Comparison of ENCODE assay signal across 10 cellular contexts in the genomic region with DNA sequence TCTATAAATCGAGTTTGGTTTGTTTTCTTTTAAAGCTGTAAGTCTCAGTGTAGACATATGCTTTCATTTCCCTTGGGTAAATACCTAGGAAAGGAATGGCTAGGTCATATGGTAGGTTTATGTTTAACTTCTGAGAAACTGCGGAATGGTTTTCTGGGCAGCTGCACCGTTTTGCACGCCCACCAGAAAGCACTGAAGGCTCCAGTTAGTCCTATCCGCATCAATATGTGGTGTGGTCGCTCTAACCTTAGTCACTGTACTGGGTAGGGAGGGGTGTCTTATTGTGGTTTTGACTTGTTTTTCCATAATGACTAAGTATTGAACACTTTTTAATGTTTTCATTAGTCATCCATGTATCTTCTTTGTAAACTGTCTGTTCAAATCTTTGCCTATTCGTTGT.
DNase-seq lines count a peak whose midpoint lies in the region; ATAC-seq and TF ChIP-seq lines count a peak whose summit lies in the region.
"Had no signal": no experiment of that assay in that cellular context is flagged by ENCODE, and none has a peak within 500 bp of the region (broad histone marks: within the 10 kb centered on the region; RNA-seq: fewer than 3 reads in every experiment).

No MANE protein-coding gene starts in this region.

- no peak overlapping the region for H3K4me3 ChIP-seq in foreskin fibroblast (ENCODE audit: low read depth in 1 of 2, low read length in 2 of 2)
- H3K4me3 ChIP-seq: stomach had no signal

- peak; percentile 99 to 100 for ATAC-seq in activated CD4-positive, CD25-positive, alpha-beta regulatory T cell treated with anti-CD3 and anti-CD28 coated beads, Interleukin-2, amount 50 U/mL, for 24 hours
- ATAC-seq in HG03135 (IDR thresholded peaks at IDR 0.05; ENCODE audit: unreplicated experiment) = no peak
- ATAC-seq in HG02678 (IDR thresholded peaks at IDR 0.05; ENCODE audit: unreplicated experiment) = no peak
- no peak for ATAC-seq in HG03571 (IDR thresholded peaks at IDR 0.05; ENCODE audit: unreplicated experiment)

- no peak for TF ChIP-seq CTCF in foreskin fibroblast (IDR thresholded peaks at IDR 0.05; ENCODE audit: low read depth, low read length)

- DNase-seq in activated CD4-positive, CD25-positive, alpha-beta regulatory T cell (lab: John Stamatoyannopoulos, UW) = no peak
- DNase-seq in activated CD4-positive, alpha-beta T cell treated with anti-CD3 and anti-CD28 coated beads for 48 hours = peak; percentile 47
- peak; percentile 82 to 86 for DNase-seq in foreskin fibroblast
- peak; percentile 11 to 29 (median 22) for DNase-seq in stimulated activated CD4-positive, alpha-beta T cell treated with anti-CD3 and anti-CD28 coated beads, TNF-alpha, amount 100 ng/mL, for 24 hours (ENCODE audit: low read depth in 3 of 3)
- DNase-seq: Right ventricle myocardium superior, stomach had no signal

Comparison
In these comparisons a context has a peak if more than half of its experiments do, and no peak if none do; other contexts are left out.
1. ATAC-seq: peak in activated CD4-positive, CD25-positive, alpha-beta regulatory T cell treated with anti-CD3 and anti-CD28 coated beads, Interleukin-2, amount 50 U/mL, for 24 hours (2 of 2); none in HG03135 (single experiment), HG02678 (single experiment) and HG03571 (single experiment).
2. DNase-seq: peak in activated CD4-positive, alpha-beta T cell treated with anti-CD3 and anti-CD28 coated beads for 48 hours (single experiment), foreskin fibroblast (2 of 2) and stimulated activated CD4-positive, alpha-beta T cell treated with anti-CD3 and anti-CD28 coated beads, TNF-alpha, amount 100 ng/mL, for 24 hours (3 of 3); none in activated CD4-positive, CD25-positive, alpha-beta regulatory T cell (0 of 4).